ENCODE assay signal across 1 cellular context in the genomic region with DNA sequence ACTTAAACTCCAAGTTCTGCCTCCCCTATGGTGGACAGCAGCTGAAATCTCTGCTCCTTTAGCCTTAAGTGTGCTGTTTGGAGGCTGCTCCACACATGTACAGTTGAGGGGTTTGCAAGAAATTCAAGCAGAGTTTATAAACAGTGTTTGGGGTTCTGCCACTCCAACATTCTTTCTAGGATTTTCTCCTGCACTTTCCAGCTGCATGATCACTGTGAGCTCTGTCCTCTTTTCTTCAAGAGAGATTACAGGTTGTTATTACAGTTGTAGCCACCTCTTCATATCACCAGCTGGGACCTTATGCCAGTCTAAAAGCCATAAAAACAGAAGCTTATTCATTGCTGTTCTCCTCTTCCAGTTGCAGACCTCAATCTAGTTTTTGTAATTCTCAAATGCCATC.
TF ChIP-seq lines count a peak whose summit lies in the region.

No MANE protein-coding gene starts in this region.

TF ChIP-seq in IMR-90, 13 proteins besides CTCF, POLR2A, EP300 and RAD21:
- no peak for TF ChIP-seq MAZ (IDR thresholded peaks at IDR 0.05; ENCODE audit: borderline replicate concordance, low read depth, low read length)
TF ChIP-seq in IMR-90: peak in this region for 0.
